ENCODE assay signal across 1 cellular context in genomic region chr6:16244869-16245451, GRCh38.
TF ChIP-seq lines count a peak whose summit lies in the region.

No MANE protein-coding gene starts in this region.

TF ChIP-seq in GM23338, 12 proteins besides CTCF, POLR2A, EP300 and RAD21 (continued from another document):
- TF ChIP-seq ZNF462 (CRISPR knock-in tag; IDR thresholded peaks at IDR 0.05) (no peak), STAT1 (IDR thresholded peaks at IDR 0.05; ENCODE audit: unreplicated experiment) (no peak), CREB1 (CRISPR knock-in tag; IDR thresholded peaks at IDR 0.05; ENCODE audit: low read depth) (no peak), POLR2AphosphoS5 (IDR thresholded peaks at IDR 0.05; ENCODE audit: low read depth) (no peak), NANOG (IDR thresholded peaks at IDR 0.05; ENCODE audit: borderline replicate concordance) (no peak), ZNF114 (CRISPR knock-in tag; IDR thresholded peaks at IDR 0.05) (no peak), EZH2 (IDR thresholded peaks at IDR 0.05; ENCODE audit: low read depth, unreplicated experiment) (no peak), ZNF331 (CRISPR knock-in tag; IDR thresholded peaks at IDR 0.05; ENCODE audit: low read depth) (no peak), EZH2phosphoT487 (IDR thresholded peaks at IDR 0.05; ENCODE audit: unreplicated experiment) (no peak)
- TF ChIP-seq, protein P1, sequence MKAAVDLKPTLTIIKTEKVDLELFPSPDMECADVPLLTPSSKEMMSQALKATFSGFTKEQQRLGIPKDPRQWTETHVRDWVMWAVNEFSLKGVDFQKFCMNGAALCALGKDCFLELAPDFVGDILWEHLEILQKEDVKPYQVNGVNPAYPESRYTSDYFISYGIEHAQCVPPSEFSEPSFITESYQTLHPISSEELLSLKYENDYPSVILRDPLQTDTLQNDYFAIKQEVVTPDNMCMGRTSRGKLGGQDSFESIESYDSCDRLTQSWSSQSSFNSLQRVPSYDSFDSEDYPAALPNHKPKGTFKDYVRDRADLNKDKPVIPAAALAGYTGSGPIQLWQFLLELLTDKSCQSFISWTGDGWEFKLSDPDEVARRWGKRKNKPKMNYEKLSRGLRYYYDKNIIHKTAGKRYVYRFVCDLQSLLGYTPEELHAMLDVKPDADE (IDR thresholded peaks at IDR 0.05) = no peak
